In genomic region chr1:109598655-109599054, GRCh38 we compare ENCODE assay signal across 1 cellular context.
TF ChIP-seq lines count a peak whose summit lies in the region.

No MANE protein-coding gene starts in this region.

TF ChIP-seq in K562, 482 proteins besides CTCF, POLR2A, EP300 and RAD21:
- no peak for TF ChIP-seq LCOR (CRISPR knock-in tag; IDR thresholded peaks at IDR 0.05)
- no peak for TF ChIP-seq ZNF778 (CRISPR knock-in tag; IDR thresholded peaks at IDR 0.05)
